Comparison of ENCODE assay signal across 33 cellular contexts in genomic region chr19:30608471-30608870, GRCh38.
DNase-seq lines count a peak whose midpoint lies in the region; ATAC-seq and TF ChIP-seq lines count a peak whose summit lies in the region.
"Had no signal": no experiment of that assay in that cellular context is flagged by ENCODE, and none has a peak within 500 bp of the region (broad histone marks: within the 10 kb centered on the region; RNA-seq: fewer than 3 reads in every experiment).

No MANE protein-coding gene starts in this region.

- no peaks in the 10 kb centered on the region for H3K36me3 ChIP-seq in esophagus muscularis mucosa
- H3K36me3 ChIP-seq: BE2C; BLaER1; BLaER1 treated with 17β-estradiol and CSF1 and Interleukin-3, amounts not matched to agents 10 nM and 100 nM had no signal

- H3K4me3 Mint-ChIP-seq in osteocyte (ENCODE audit: unreplicated experiment) = no peak overlapping the region
- H3K4me3 Mint-ChIP-seq in activated T-cell treated with anti-CD3 and anti-CD28 coated beads, Interleukin-2, amount 50 U/mL, for 72 hours = no peak overlapping the region
- H3K4me3 Mint-ChIP-seq in T-helper 2 cell treated with Interferon-gamma antibody and Interleukin-4, amounts not matched to agents 5 μg/mL and 100 μg/mL, for 36 hours = no peak overlapping the region
- H3K4me3 Mint-ChIP-seq: B cell; CD14-positive monocyte; CD4-positive, alpha-beta memory T cell; CD4-positive, alpha-beta T cell; CD4-positive, CD25-positive, alpha-beta regulatory T cell; CD8-positive, alpha-beta memory T cell; CD8-positive, alpha-beta T cell had no signal

- H3K27ac Mint-ChIP-seq in osteocyte (ENCODE audit: unreplicated experiment) = no peak overlapping the region
- no peak overlapping the region for H3K27ac Mint-ChIP-seq in activated T-cell treated with anti-CD3 and anti-CD28 coated beads, Interleukin-2, amount 50 U/mL, for 72 hours
- no peak overlapping the region for H3K27ac Mint-ChIP-seq in T-helper 2 cell treated with Interferon-gamma antibody and Interleukin-4, amounts not matched to agents 5 μg/mL and 100 μg/mL, for 36 hours
- H3K27ac Mint-ChIP-seq: B cell; CD14-positive monocyte; CD4-positive, alpha-beta memory T cell; CD4-positive, alpha-beta T cell; CD4-positive, CD25-positive, alpha-beta regulatory T cell; CD8-positive, alpha-beta memory T cell; CD8-positive, alpha-beta T cell had no signal

- TF ChIP-seq POLR2A in esophagus muscularis mucosa (IDR thresholded peaks at IDR 0.05; ENCODE audit: low read depth) = no peak

- H3K4me1 Mint-ChIP-seq in osteocyte (ENCODE audit: unreplicated experiment) = no peaks in the 10 kb centered on the region
- H3K4me1 Mint-ChIP-seq in activated T-cell treated with anti-CD3 and anti-CD28 coated beads, Interleukin-2, amount 50 U/mL, for 72 hours (ENCODE audit: low read depth) = no peaks in the 10 kb centered on the region
- no peaks in the 10 kb centered on the region for H3K4me1 Mint-ChIP-seq in T-helper 2 cell treated with Interferon-gamma antibody and Interleukin-4, amounts not matched to agents 5 μg/mL and 100 μg/mL, for 36 hours (ENCODE audit: low read depth)
- H3K4me1 Mint-ChIP-seq: B cell; CD14-positive monocyte; CD4-positive, alpha-beta memory T cell; CD4-positive, CD25-positive, alpha-beta regulatory T cell; CD8-positive, alpha-beta memory T cell had no signal

- no peak overlapping the region for H3K4me3 ChIP-seq in esophagus muscularis mucosa
- H3K4me3 ChIP-seq: A549; BLaER1; BLaER1 treated with 17β-estradiol and CSF1 and Interleukin-3, amounts not matched to agents 10 nM and 100 nM had no signal

- H3K27me3 ChIP-seq in esophagus muscularis mucosa = peaks cover 0 to 8% (median 0%) of the 10 kb centered on the region in 4 donors
- H3K27me3 ChIP-seq: BE2C; BLaER1; BLaER1 treated with 17β-estradiol and CSF1 and Interleukin-3, amounts not matched to agents 10 nM and 100 nM had no signal

- no peak overlapping the region for H3K27ac ChIP-seq in esophagus muscularis mucosa (replicated peaks in 1 of 4)
- H3K27ac ChIP-seq: 22Rv1; A549; BLaER1; BLaER1 treated with 17β-estradiol and CSF1 and Interleukin-3, amounts not matched to agents 10 nM and 100 nM; C4-2B had no signal

- no peaks in the 10 kb centered on the region for H3K4me1 ChIP-seq in esophagus muscularis mucosa
- H3K4me1 ChIP-seq: A549; BE2C; BLaER1; BLaER1 treated with 17β-estradiol and CSF1 and Interleukin-3, amounts not matched to agents 10 nM and 100 nM; Caco-2 had no signal

- no peak for TF ChIP-seq CTCF in esophagus muscularis mucosa (IDR thresholded peaks at IDR 0.05)
- no peak for TF ChIP-seq CTCF in osteocyte (IDR thresholded peaks at IDR 0.05)

- WGBS in esophagus muscularis mucosa = 92% methylated on average over 1 of the region's 1 CpG

- H3K27me3 Mint-ChIP-seq in osteocyte (ENCODE audit: unreplicated experiment) = no peaks in the 10 kb centered on the region
- no peaks in the 10 kb centered on the region for H3K27me3 Mint-ChIP-seq in activated T-cell treated with anti-CD3 and anti-CD28 coated beads, Interleukin-2, amount 50 U/mL, for 72 hours (ENCODE audit: low read depth)
- H3K27me3 Mint-ChIP-seq in T-helper 2 cell treated with Interferon-gamma antibody and Interleukin-4, amounts not matched to agents 5 μg/mL and 100 μg/mL, for 36 hours (ENCODE audit: low read depth) = no peaks in the 10 kb centered on the region
- H3K27me3 Mint-ChIP-seq: B cell; CD4-positive, CD25-positive, alpha-beta regulatory T cell had no signal

- ATAC-seq in activated T-cell treated with anti-CD3 and anti-CD28 coated beads, Interleukin-2, amount 50 U/mL, for 72 hours (replicated peaks in 1 of 2) = no peak
- ATAC-seq: A549; CD8-positive, alpha-beta T cell had no signal

- no peak for TF ChIP-seq EP300 in esophagus muscularis mucosa (IDR thresholded peaks at IDR 0.05)

- H3K9me3 ChIP-seq in esophagus muscularis mucosa = no peaks in the 10 kb centered on the region
- H3K9me3 ChIP-seq: A549; BE2C; BLaER1; BLaER1 treated with 17β-estradiol and CSF1 and Interleukin-3, amounts not matched to agents 10 nM and 100 nM; Caco-2 had no signal

- no peaks in the 10 kb centered on the region for H3K36me3 Mint-ChIP-seq in osteocyte (ENCODE audit: unreplicated experiment)
- no peaks in the 10 kb centered on the region for H3K36me3 Mint-ChIP-seq in activated T-cell treated with anti-CD3 and anti-CD28 coated beads, Interleukin-2, amount 50 U/mL, for 72 hours (ENCODE audit: insufficient read depth in 2 of 2)
- no peaks in the 10 kb centered on the region for H3K36me3 Mint-ChIP-seq in T-helper 2 cell treated with Interferon-gamma antibody and Interleukin-4, amounts not matched to agents 5 μg/mL and 100 μg/mL, for 36 hours (ENCODE audit: low read depth)
- H3K36me3 Mint-ChIP-seq: CD14-positive monocyte; CD4-positive, alpha-beta memory T cell; CD4-positive, CD25-positive, alpha-beta regulatory T cell; CD8-positive, alpha-beta memory T cell; CD8-positive, alpha-beta T cell had no signal

- intact Hi-C loops in esophagus muscularis mucosa (cut with DNase I) = no loop called here

- DNase-seq in esophagus muscularis mucosa (ENCODE audit: extremely low spot score) (peak; percentile 62), islet precursor cell (peak; percentile 6), osteocyte (ENCODE audit: extremely low spot score, unreplicated experiment) (peak; percentile 25), NK-92 (lab: John Stamatoyannopoulos, UW; ENCODE audit: unreplicated experiment) (no peak)
- DNase-seq in activated T-cell treated with anti-CD3 and anti-CD28 coated beads, Interleukin-2, amount 50 U/mL, for 72 hours = no peak
- no peak for DNase-seq in T-helper 2 cell treated with Interferon-gamma antibody and Interleukin-4, amounts not matched to agents 5 μg/mL and 100 μg/mL, for 36 hours (ENCODE audit: low spot score)
- DNase-seq: 8988T; ACHN; AML-193; BE2C; C1 segment of cervical spinal cord; Caco-2; Calu3; CD4-positive, alpha-beta memory T cell; CD4-positive, alpha-beta T cell; CD4-positive, CD25-positive, alpha-beta regulatory T cell; CD8-positive, alpha-beta memory T cell; CD8-positive, alpha-beta T cell; COR-L47; DMS 273 treated with DMSO at 0.1 percent for 48 hours; DMS153; DMS53; DMS79; DMS79 treated with DMSO at 0.1 percent for 48 hours; DND-41; EL had no signal

- H3K9me3 Mint-ChIP-seq in osteocyte (ENCODE audit: unreplicated experiment) = peaks cover 17% of the 10 kb centered on the region
- peaks cover 0 to 4% of the 10 kb centered on the region in 2 donors for H3K9me3 Mint-ChIP-seq in activated T-cell treated with anti-CD3 and anti-CD28 coated beads, Interleukin-2, amount 50 U/mL, for 72 hours
- no peaks in the 10 kb centered on the region for H3K9me3 Mint-ChIP-seq in T-helper 2 cell treated with Interferon-gamma antibody and Interleukin-4, amounts not matched to agents 5 μg/mL and 100 μg/mL, for 36 hours
- H3K9me3 Mint-ChIP-seq: CD4-positive, alpha-beta T cell; CD8-positive, alpha-beta memory T cell; CD8-positive, alpha-beta T cell had no signal

Comparison
In these comparisons a context has a peak if more than half of its experiments do, and no peak if none do; other contexts are left out.
1. DNase-seq: peak in esophagus muscularis mucosa (single experiment), islet precursor cell (single experiment) and osteocyte (single experiment); none in activated T-cell treated with anti-CD3 and anti-CD28 coated beads, Interleukin-2, amount 50 U/mL, for 72 hours (0 of 2), NK-92 (single experiment) and T-helper 2 cell treated with Interferon-gamma antibody and Interleukin-4, amounts not matched to agents 5 μg/mL and 100 μg/mL, for 36 hours (single experiment).